ENCODE assay signal across 17 cellular contexts in the genomic region with DNA sequence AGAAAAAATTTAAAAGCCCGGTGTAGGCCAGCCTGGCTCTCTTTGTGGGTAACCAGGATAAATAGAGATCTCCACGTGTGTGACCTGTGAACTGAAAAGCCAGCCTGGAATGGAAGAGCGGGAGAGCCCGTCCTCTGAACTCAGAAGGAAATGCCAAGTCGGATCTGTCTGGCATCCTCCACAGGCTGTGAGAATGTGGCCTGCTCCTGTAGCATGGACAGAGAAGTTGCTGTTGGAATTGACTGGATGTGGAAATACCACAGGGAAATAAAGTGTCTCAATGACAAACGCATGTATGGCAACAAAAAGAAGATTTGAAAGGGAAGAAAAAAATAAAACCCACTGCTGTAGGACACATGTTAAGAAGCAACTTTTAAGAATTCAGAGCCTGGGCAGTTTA.
"Had no signal": no experiment of that assay in that cellular context is flagged by ENCODE, and none has a peak within 500 bp of the region (broad histone marks: within the 10 kb centered on the region; RNA-seq: fewer than 3 reads in every experiment).

No MANE protein-coding gene starts in this region.

- DNase-seq: activated CD4-positive, alpha-beta T cell treated with anti-CD3 and anti-CD28 coated beads, Interleukin-2, amount 50 U/mL, for 4 hours; activated CD4-positive, CD25-positive, alpha-beta regulatory T cell treated with anti-CD3 and anti-CD28 coated beads, Interleukin-2, amount 50 U/mL, for 72 hours; activated naive CD4-positive, alpha-beta T cell treated with anti-CD3 and anti-CD28 coated beads for 36 hours; activated T-cell treated with anti-CD3 and anti-CD28 coated beads for 4 hours; amygdala; dermis blood vessel endothelial cell; effector memory CD4-positive, alpha-beta T cell; esophagus squamous epithelium; hippocampal formation; left cardiac atrium; nucleus accumbens; spleen; stimulated activated naive CD4-positive, alpha-beta T cell; T-helper 1 cell; thyroid gland had no signal

- ATAC-seq: SK-N-SH treated with all-trans-retinoic acid at 6 μM for 48 hours had no signal

- H3K4me3 ChIP-seq: esophagus squamous epithelium, spleen, thyroid gland had no signal

- H3K9me3 ChIP-seq: esophagus squamous epithelium, spleen, thyroid gland had no signal

- H3K27ac ChIP-seq: thyroid gland had no signal

- H3K4me3 Mint-ChIP-seq: activated naive CD4-positive, alpha-beta T cell treated with anti-CD3 and anti-CD28 coated beads for 36 hours; nephron had no signal

- H3K27ac Mint-ChIP-seq: activated naive CD4-positive, alpha-beta T cell treated with anti-CD3 and anti-CD28 coated beads for 36 hours; nephron had no signal

- H3K9me3 Mint-ChIP-seq: activated naive CD4-positive, alpha-beta T cell treated with anti-CD3 and anti-CD28 coated beads for 36 hours; nephron had no signal

- H3K27me3 ChIP-seq: esophagus squamous epithelium, spleen, thyroid gland had no signal
